In genomic region chr2:238947243-238947760, GRCh38 we compare ENCODE assay signal across 23 cellular contexts.
DNase-seq lines count a peak whose midpoint lies in the region; TF ChIP-seq lines count a peak whose summit lies in the region.
"Had no signal": no experiment of that assay in that cellular context is flagged by ENCODE, and none has a peak within 500 bp of the region (broad histone marks: within the 10 kb centered on the region; RNA-seq: fewer than 3 reads in every experiment).

No MANE protein-coding gene starts in this region.

- BruUV-seq in PC-9 (replicated peaks; lab: Mats Ljungman, UMichigan), result no TSS peak

- no peak overlapping the region for H3K27ac Mint-ChIP-seq in osteocyte (ENCODE audit: unreplicated experiment)
- H3K27ac Mint-ChIP-seq in progenitor cell of endocrine pancreas, result no peak overlapping the region
- H3K27ac Mint-ChIP-seq: activated naive CD4-positive, alpha-beta T cell treated with anti-CD3 and anti-CD28 coated beads for 36 hours; naive B cell had no signal

- H3K27me3 ChIP-seq in BLaER1, result peaks cover 5% of the 10 kb centered on the region; the same call in 1 of the 2 replicates
- 0 out of 2 replicates have a peak, but pooled peaks cover 9% of the 10 kb centered on the region for H3K27me3 ChIP-seq in PC-9 (ENCODE audit: insufficient read depth, low read depth)
- H3K27me3 ChIP-seq: ascending aorta, MG63 had no signal

- H4K20me1 ChIP-seq in BLaER1 (peaks cover 25% of the 10 kb centered on the region; the same call in 1 of the 2 replicates), PC-9 (ENCODE audit: insufficient read depth) (no peaks in the 10 kb centered on the region)

- DNase-seq in PC-9 (no peak), ecto neural progenitor cell (ENCODE audit: low spot score) (peak; percentile 41), osteocyte (ENCODE audit: extremely low spot score, unreplicated experiment) (peak; percentile 75), progenitor cell of endocrine pancreas (ENCODE audit: low spot score, unreplicated experiment) (no peak), GM10248 (ENCODE audit: extremely low spot score) (no peak), T1000 (lab: John Stamatoyannopoulos, UW) (no peak), retina (no peak)
- DNase-seq: activated CD4-positive, CD25-positive, alpha-beta regulatory T cell treated with anti-CD3 and anti-CD28 coated beads, Interleukin-2, amount 50 U/mL, for 72 hours; activated naive CD4-positive, alpha-beta T cell treated with anti-CD3 and anti-CD28 coated beads for 36 hours; CD4-positive, CD25-positive, alpha-beta regulatory T cell; cerebellar nuclear complex; DMS153; GF-D8; naive B cell; NCI-H1436 treated with DMSO at 0.1 percent for 48 hours; NCI-H2227 treated with DMSO at 0.1 percent for 48 hours; SK-N-SH; small intestine; stimulated activated CD4-positive, alpha-beta T cell treated with anti-CD3 and anti-CD28 coated beads, Interleukin-4, amount 100 ng/mL, for 24 hours had no signal

- H3K36me3 ChIP-seq in BLaER1 (no peaks in the 10 kb centered on the region), PC-9 (ENCODE audit: low read depth) (no peaks in the 10 kb centered on the region)
- H3K36me3 ChIP-seq: ascending aorta, MG63 had no signal

- peaks cover 27% of the 10 kb centered on the region for H3K4me1 ChIP-seq in BLaER1
- peaks cover 24% of the 10 kb centered on the region for H3K4me1 ChIP-seq in PC-9 (replicated peaks; ENCODE audit: insufficient read depth)
- H3K4me1 ChIP-seq: ascending aorta, parathyroid adenoma had no signal

- TF ChIP-seq CTCF in PC-9 (conservative IDR thresholded peaks at IDR 0.05) (no peak), osteocyte (IDR thresholded peaks at IDR 0.05) (no peak), progenitor cell of endocrine pancreas (IDR thresholded peaks at IDR 0.05; ENCODE audit: unreplicated experiment) (no peak), GM10248 (IDR thresholded peaks at IDR 0.05; ENCODE audit: control extremely low read depth, extremely low read depth, low read depth, missing control alignments) (no peak)

- H3K4me2 ChIP-seq in BLaER1 (peak overlapping the region; percentile 76), PC-9 (peak overlapping the region; percentile 54)

- H3K9ac ChIP-seq in BLaER1, result no peak overlapping the region
- H3K9ac ChIP-seq: parathyroid adenoma, SK-N-SH had no signal

- H3K79me2 ChIP-seq in PC-9 (ENCODE audit: low read depth), result no peaks in the 10 kb centered on the region
- H3K79me2 ChIP-seq: parathyroid adenoma had no signal

- H3K9me2 ChIP-seq in PC-9 (ENCODE audit: insufficient read depth), result no peaks in the 10 kb centered on the region
- H3K9me2 ChIP-seq: SK-N-SH had no signal

- no peaks in the 10 kb centered on the region for H3K36me3 Mint-ChIP-seq in osteocyte (ENCODE audit: unreplicated experiment)
- H3K36me3 Mint-ChIP-seq in progenitor cell of endocrine pancreas (ENCODE audit: insufficient read depth), result no peaks in the 10 kb centered on the region
- H3K36me3 Mint-ChIP-seq: CD4-positive, CD25-positive, alpha-beta regulatory T cell; naive B cell had no signal

- H3K9me3 ChIP-seq in BLaER1, result peaks cover 24% of the 10 kb centered on the region
- peaks cover 3% of the 10 kb centered on the region; the same call in 1 of the 2 replicates for H3K9me3 ChIP-seq in PC-9 (ENCODE audit: insufficient read depth, low read depth)
- H3K9me3 ChIP-seq: ascending aorta, MG63, SK-N-SH had no signal

- POLR2A ChIA-PET in PC-9 (lab: Charles Lee; ENCODE audit: unreplicated experiment) (interaction anchor here (0.7 kb wide), 2 partner anchors 386 to 624 kb away, joined by 5 to 6 read pairs; no protein-coding TSS in a partner anchor), GM10248 (lab: Yijun Ruan, JAX) (no interaction called here)

- H3K9me3 Mint-ChIP-seq in osteocyte (ENCODE audit: unreplicated experiment), result no peaks in the 10 kb centered on the region
- H3K9me3 Mint-ChIP-seq in progenitor cell of endocrine pancreas (ENCODE audit: low read depth), result no peaks in the 10 kb centered on the region
- H3K9me3 Mint-ChIP-seq: activated naive CD4-positive, alpha-beta T cell treated with anti-CD3 and anti-CD28 coated beads for 36 hours; CD4-positive, CD25-positive, alpha-beta regulatory T cell had no signal

- H3K4me1 Mint-ChIP-seq in osteocyte (ENCODE audit: unreplicated experiment), result peaks cover 9% of the 10 kb centered on the region
- no peaks in the 10 kb centered on the region for H3K4me1 Mint-ChIP-seq in progenitor cell of endocrine pancreas (ENCODE audit: low read depth)
- H3K4me1 Mint-ChIP-seq: naive B cell had no signal

- no peak overlapping the region for H2AFZ ChIP-seq in PC-9
- H2AFZ ChIP-seq: parathyroid adenoma had no signal

- H3K27ac ChIP-seq in BLaER1 (no peak overlapping the region), PC-9 (peak overlapping the region; percentile 76)
- H3K27ac ChIP-seq: ascending aorta, parathyroid adenoma had no signal

- no peak overlapping the region for H3K4me3 ChIP-seq in BLaER1
- H3K4me3 ChIP-seq in PC-9, result no peak overlapping the region
- H3K4me3 ChIP-seq: ascending aorta, MG63 had no signal

- peaks cover 14% of the 10 kb centered on the region for H3F3A ChIP-seq in PC-9 (ENCODE audit: insufficient read depth, low read depth)

- H3K27me3 Mint-ChIP-seq in osteocyte (ENCODE audit: unreplicated experiment) (peaks cover 12% of the 10 kb centered on the region), progenitor cell of endocrine pancreas (peaks cover 37% of the 10 kb centered on the region)
- H3K27me3 Mint-ChIP-seq: CD4-positive, CD25-positive, alpha-beta regulatory T cell had no signal

- CTCF ChIA-PET in PC-9 (lab: Charles Lee), result no interaction called here
- CTCF ChIA-PET in GM10248 (lab: Yijun Ruan, JAX), result no interaction called here

- no peak overlapping the region for H3K4me3 Mint-ChIP-seq in osteocyte (ENCODE audit: unreplicated experiment)
- H3K4me3 Mint-ChIP-seq in progenitor cell of endocrine pancreas (ENCODE audit: low read depth), result no peak overlapping the region
- H3K4me3 Mint-ChIP-seq: activated naive CD4-positive, alpha-beta T cell treated with anti-CD3 and anti-CD28 coated beads for 36 hours; CD4-positive, CD25-positive, alpha-beta regulatory T cell; naive B cell had no signal

- intact Hi-C loops in PC-9 (cut with micrococcal nuclease; ENCODE audit: unreplicated experiment), result no loop called here

Comparison
In these comparisons a context has a peak if more than half of its experiments do, and no peak if none do; other contexts are left out.
1. DNase-seq: peak in ecto neural progenitor cell (single experiment) and osteocyte (single experiment); none in PC-9 (0 of 2), progenitor cell of endocrine pancreas (single experiment), GM10248 (single experiment), T1000 (single experiment) and retina (single experiment).